Comparison of ENCODE assay signal across 1 cellular context in the genomic region with DNA sequence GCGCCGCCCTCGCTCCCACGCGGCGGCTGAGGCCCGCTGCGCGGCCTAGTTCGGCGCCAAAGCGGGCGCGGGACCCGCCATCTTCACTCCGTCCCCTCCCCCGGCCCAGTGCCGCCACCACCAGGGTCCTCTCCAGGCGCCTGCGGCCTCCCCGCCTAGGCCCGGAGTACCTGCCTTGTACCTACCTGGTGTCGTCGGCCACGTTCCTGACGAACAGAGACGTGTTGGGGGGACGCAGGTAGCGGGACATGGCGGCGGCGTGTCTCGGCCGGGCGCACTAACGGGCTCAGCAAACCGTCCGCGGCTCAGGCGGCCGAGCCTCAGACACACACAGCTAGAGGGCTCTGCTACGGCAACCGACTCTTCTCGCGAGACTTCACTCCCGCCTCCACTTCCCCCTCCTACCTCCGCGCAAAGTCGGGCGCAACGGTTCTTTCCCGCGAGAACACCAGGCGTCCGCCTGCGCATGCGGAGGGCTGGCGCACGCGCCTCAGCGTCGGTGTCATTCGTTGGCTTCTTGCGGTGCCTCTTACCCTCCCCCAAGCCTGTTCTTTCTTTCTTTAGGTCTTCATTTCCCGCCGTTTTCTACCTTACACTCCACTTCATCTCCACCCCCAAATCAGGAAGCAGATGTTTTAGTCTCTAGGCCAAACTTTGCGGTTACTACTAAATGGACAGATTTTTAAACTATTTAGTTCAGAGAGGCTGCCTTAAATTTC.
TF ChIP-seq lines count a peak whose summit lies in the region.

Gene SRSF10, minus strand, starts transcription at position 322 of the 719 bp plus-strand sequence. Its CDS starts 72 bp downstream, at position 250.

TF ChIP-seq in GM12878, 131 proteins besides CTCF, POLR2A, EP300 and RAD21 (continued from another document and continues in another):
- TF ChIP-seq, protein P1, sequence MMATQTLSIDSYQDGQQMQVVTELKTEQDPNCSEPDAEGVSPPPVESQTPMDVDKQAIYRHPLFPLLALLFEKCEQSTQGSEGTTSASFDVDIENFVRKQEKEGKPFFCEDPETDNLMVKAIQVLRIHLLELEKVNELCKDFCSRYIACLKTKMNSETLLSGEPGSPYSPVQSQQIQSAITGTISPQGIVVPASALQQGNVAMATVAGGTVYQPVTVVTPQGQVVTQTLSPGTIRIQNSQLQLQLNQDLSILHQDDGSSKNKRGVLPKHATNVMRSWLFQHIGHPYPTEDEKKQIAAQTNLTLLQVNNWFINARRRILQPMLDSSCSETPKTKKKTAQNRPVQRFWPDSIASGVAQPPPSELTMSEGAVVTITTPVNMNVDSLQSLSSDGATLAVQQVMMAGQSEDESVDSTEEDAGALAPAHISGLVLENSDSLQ (IDR thresholded peaks at IDR 0.05), result peak; percentile 60
- peak; percentile 99 for TF ChIP-seq CHD2 (IDR thresholded peaks at IDR 0.05; ENCODE audit: borderline replicate concordance, low read depth, low read length)
- TF ChIP-seq CHD1 (IDR thresholded peaks at IDR 0.05; ENCODE audit: low read depth, low read length), result peak; percentile 87; the same call in 1 of the 2 replicates
- TF ChIP-seq, protein P2, sequence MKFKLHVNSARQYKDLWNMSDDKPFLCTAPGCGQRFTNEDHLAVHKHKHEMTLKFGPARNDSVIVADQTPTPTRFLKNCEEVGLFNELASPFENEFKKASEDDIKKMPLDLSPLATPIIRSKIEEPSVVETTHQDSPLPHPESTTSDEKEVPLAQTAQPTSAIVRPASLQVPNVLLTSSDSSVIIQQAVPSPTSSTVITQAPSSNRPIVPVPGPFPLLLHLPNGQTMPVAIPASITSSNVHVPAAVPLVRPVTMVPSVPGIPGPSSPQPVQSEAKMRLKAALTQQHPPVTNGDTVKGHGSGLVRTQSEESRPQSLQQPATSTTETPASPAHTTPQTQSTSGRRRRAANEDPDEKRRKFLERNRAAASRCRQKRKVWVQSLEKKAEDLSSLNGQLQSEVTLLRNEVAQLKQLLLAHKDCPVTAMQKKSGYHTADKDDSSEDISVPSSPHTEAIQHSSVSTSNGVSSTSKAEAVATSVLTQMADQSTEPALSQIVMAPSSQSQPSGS (IDR thresholded peaks at IDR 0.05; ENCODE audit: low read length), result peak; percentile 59; the same call in 1 of the 2 replicates
- peak; percentile 93 for TF ChIP-seq BRCA1 (IDR thresholded peaks at IDR 0.05; ENCODE audit: low read depth, low read length)
- no peak for TF ChIP-seq YBX1 (IDR thresholded peaks at IDR 0.05)
- TF ChIP-seq REST (IDR thresholded peaks at IDR 0.05; ENCODE audit: low read depth, low read length), result 0 out of 2 replicates have a peak, but pooled peaks have one; percentile 27
- TF ChIP-seq, protein P3, sequence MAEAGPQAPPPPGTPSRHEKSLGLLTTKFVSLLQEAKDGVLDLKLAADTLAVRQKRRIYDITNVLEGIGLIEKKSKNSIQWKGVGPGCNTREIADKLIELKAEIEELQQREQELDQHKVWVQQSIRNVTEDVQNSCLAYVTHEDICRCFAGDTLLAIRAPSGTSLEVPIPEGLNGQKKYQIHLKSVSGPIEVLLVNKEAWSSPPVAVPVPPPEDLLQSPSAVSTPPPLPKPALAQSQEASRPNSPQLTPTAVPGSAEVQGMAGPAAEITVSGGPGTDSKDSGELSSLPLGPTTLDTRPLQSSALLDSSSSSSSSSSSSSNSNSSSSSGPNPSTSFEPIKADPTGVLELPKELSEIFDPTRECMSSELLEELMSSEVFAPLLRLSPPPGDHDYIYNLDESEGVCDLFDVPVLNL (IDR thresholded peaks at IDR 0.05; ENCODE audit: low read depth, low read length), result no peak; the same call in 1 of the 2 replicates
- no peak for TF ChIP-seq RFX5 (IDR thresholded peaks at IDR 0.05; ENCODE audit: low read depth, low read length)
- TF ChIP-seq MEF2A (IDR thresholded peaks at IDR 0.05; ENCODE audit: insufficient read depth, low read depth, low read length), result 0 out of 2 replicates have a peak, but pooled peaks have one; percentile 9
- TF ChIP-seq, protein P4, sequence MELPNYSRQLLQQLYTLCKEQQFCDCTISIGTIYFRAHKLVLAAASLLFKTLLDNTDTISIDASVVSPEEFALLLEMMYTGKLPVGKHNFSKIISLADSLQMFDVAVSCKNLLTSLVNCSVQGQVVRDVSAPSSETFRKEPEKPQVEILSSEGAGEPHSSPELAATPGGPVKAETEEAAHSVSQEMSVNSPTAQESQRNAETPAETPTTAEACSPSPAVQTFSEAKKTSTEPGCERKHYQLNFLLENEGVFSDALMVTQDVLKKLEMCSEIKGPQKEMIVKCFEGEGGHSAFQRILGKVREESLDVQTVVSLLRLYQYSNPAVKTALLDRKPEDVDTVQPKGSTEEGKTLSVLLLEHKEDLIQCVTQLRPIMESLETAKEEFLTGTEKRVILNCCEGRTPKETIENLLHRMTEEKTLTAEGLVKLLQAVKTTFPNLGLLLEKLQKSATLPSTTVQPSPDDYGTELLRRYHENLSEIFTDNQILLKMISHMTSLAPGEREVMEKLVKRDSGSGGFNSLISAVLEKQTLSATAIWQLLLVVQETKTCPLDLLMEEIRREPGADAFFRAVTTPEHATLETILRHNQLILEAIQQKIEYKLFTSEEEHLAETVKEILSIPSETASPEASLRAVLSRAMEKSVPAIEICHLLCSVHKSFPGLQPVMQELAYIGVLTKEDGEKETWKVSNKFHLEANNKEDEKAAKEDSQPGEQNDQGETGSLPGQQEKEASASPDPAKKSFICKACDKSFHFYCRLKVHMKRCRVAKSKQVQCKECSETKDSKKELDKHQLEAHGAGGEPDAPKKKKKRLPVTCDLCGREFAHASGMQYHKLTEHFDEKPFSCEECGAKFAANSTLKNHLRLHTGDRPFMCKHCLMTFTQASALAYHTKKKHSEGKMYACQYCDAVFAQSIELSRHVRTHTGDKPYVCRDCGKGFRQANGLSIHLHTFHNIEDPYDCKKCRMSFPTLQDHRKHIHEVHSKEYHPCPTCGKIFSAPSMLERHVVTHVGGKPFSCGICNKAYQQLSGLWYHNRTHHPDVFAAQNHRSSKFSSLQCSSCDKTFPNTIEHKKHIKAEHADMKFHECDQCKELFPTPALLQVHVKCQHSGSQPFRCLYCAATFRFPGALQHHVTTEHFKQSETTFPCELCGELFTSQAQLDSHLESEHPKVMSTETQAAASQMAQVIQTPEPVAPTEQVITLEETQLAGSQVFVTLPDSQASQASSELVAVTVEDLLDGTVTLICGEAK (IDR thresholded peaks at IDR 0.05; ENCODE audit: borderline replicate concordance), result no peak
- peak; percentile 89 for TF ChIP-seq RUNX3 (IDR thresholded peaks at IDR 0.05; ENCODE audit: low read length)
- peak; percentile 92; the same call in 1 of the 2 replicates for TF ChIP-seq POLR2AphosphoS2 (IDR thresholded peaks at IDR 0.05; ENCODE audit: low read depth, low read length)
- TF ChIP-seq JUND (IDR thresholded peaks at IDR 0.05; ENCODE audit: low read depth, low read length), result no peak
- TF ChIP-seq LARP7 (IDR thresholded peaks at IDR 0.05), result peak; percentile 99
- no peak for TF ChIP-seq IRF4 (IDR thresholded peaks at IDR 0.05; ENCODE audit: low read depth, low read length)
- TF ChIP-seq GABPA (IDR thresholded peaks at IDR 0.05; ENCODE audit: low read depth), result no peak; the same call in 1 of the 2 replicates
- TF ChIP-seq RELB (IDR thresholded peaks at IDR 0.05; ENCODE audit: low read depth), result peak; percentile 52; the same call in 1 of the 2 replicates
- TF ChIP-seq CBFB (IDR thresholded peaks at IDR 0.05; ENCODE audit: low read depth), result peak; percentile 87
- no peak for TF ChIP-seq BMI1 (IDR thresholded peaks at IDR 0.05; ENCODE audit: borderline replicate concordance)
- TF ChIP-seq CEBPB (IDR thresholded peaks at IDR 0.05; ENCODE audit: borderline replicate concordance in 1 of 2, low read depth in 2 of 2, low read length in 2 of 2), result no peak
- 0 out of 2 replicates have a peak, but pooled peaks have one; percentile 5 for TF ChIP-seq SIN3A (IDR thresholded peaks at IDR 0.05; ENCODE audit: low read depth, low read length)
- peak; percentile 78 for TF ChIP-seq ZNF687 (IDR thresholded peaks at IDR 0.05)
- peak; percentile 91 for TF ChIP-seq IRF5 (IDR thresholded peaks at IDR 0.05; ENCODE audit: borderline replicate concordance)
- TF ChIP-seq E2F8 (IDR thresholded peaks at IDR 0.05; ENCODE audit: low read depth, partially characterized antibody), result peak; percentile 97
- TF ChIP-seq MTA2 (IDR thresholded peaks at IDR 0.05; ENCODE audit: low read depth), result 0 out of 2 replicates have a peak, but pooled peaks have one; percentile 27
- 0 out of 2 replicates have a peak, but pooled peaks have one; percentile 58 for TF ChIP-seq ASH2L (IDR thresholded peaks at IDR 0.05; ENCODE audit: borderline replicate concordance, low read depth)
